8 cellular contexts compared by ENCODE assay signal in the genomic region with DNA sequence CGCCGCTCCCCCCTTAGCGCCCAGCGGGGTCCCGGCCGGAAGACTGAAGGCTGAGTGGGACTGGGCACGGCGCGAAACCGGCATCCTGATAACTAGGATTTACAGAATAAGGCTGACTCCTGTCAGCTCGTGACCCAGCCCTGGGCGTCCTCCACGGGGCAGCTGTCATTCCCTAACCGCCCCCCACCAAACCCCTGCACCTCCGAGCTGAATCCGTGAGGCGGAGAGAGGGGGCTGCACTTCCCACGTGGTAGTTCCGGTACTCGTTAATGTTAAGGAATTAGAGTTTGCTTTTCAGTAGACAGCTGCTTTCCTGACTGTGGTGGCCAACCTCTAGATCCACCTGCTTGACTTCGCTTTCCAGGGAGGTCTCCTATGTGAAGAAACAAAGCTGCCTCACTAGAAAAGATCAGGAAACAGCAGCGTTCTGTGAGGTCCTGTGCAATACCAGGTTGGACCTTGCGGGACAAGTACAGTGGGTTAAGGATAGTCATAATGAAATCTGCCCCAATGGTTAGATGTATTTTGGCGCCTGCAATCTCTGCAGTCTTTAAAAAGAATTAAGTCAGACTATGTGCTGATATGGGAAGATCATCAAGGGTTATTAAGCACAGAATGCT. TPM values are rescaled to one million over a fixed set of nuclear protein-coding genes. Genes with fewer than 3 reads are reported as not detected.
DNase-seq lines count a peak whose midpoint lies in the region; ATAC-seq and TF ChIP-seq lines count a peak whose summit lies in the region.

No MANE protein-coding gene starts in this region.

- H3K27ac Mint-ChIP-seq in naive thymus-derived CD8-positive, alpha-beta T cell: peak overlapping the region in 6 of 10 donors; percentile 90 to 97 (median 92)

- H3K4me1 Mint-ChIP-seq in naive thymus-derived CD8-positive, alpha-beta T cell: peaks cover 7 to 45% (median 28%) of the 10 kb centered on the region in 4 donors

- H3K79me2 ChIP-seq in DOHH2 (ENCODE audit: control insufficient read depth, low read length): peaks cover 25% of the 10 kb centered on the region

- no peak for ATAC-seq in naive thymus-derived CD8-positive, alpha-beta T cell
- no peak for ATAC-seq in GM18520 (IDR thresholded peaks at IDR 0.05; ENCODE audit: unreplicated experiment)
- ATAC-seq in GM21786 (IDR thresholded peaks at IDR 0.05; ENCODE audit: unreplicated experiment): no peak

- POLR2A ChIA-PET in HEK293 (lab: Yijun Ruan, JAX): interaction anchor here (0.6 to 4.1 kb wide), 27 partner anchors 9 to 567 kb away, joined by 3 to 34 read pairs (median 5); a partner anchor contains a TSS
- POLR2A ChIA-PET in naive thymus-derived CD8-positive, alpha-beta T cell (lab: Charles Lee): interaction anchor here (0.6 to 14.7 kb wide), 30 partner anchors 8 to 500 kb away, joined by 3 to 288 read pairs (median 8); a partner anchor contains a TSS

- peaks cover 8% of the 10 kb centered on the region; the same call in 1 of the 2 replicates for H4K20me1 ChIP-seq in DOHH2 (ENCODE audit: control insufficient read depth, insufficient read depth, low read depth, low read length)

- CTCF ChIA-PET in HEK293 (lab: Yijun Ruan, JAX): interaction anchor here (0.6 to 2.1 kb wide), 15 partner anchors 11 to 606 kb away, joined by 3 to 13 read pairs (median 4); a partner anchor contains a TSS

- H3K9me3 ChIP-seq in DOHH2 (ENCODE audit: control insufficient read depth, insufficient read depth, low read length) (no peaks in the 10 kb centered on the region), HEK293 (ENCODE audit: control insufficient read depth, insufficient read depth, low read depth, low read length) (no peaks in the 10 kb centered on the region)

- peaks cover 4% of the 10 kb centered on the region for H3K36me3 ChIP-seq in DOHH2 (ENCODE audit: control insufficient read depth, low read length)
- peaks cover 0 to 6% of the 10 kb centered on the region in 2 experiments for H3K36me3 ChIP-seq in HEK293 (ENCODE audit: control insufficient read depth in 2 of 2, insufficient read depth in 1 of 2, low read length in 2 of 2)

- peak overlapping the region; percentile 94 for H3K4me3 ChIP-seq in DOHH2 (ENCODE audit: low read length)
- peak overlapping the region; percentile 51 for H3K4me3 ChIP-seq in HEK293 (ENCODE audit: low read depth, low read length)
- peak overlapping the region; percentile 80 for H3K4me3 ChIP-seq in epithelial cell of esophagus (ENCODE audit: low read length)

- peaks cover 14% of the 10 kb centered on the region for H3F3A ChIP-seq in DOHH2 (ENCODE audit: control insufficient read depth, insufficient read depth)

- H3K27ac ChIP-seq in DOHH2 (ENCODE audit: low read depth, low read length) (peak overlapping the region; percentile 79), HEK293 (ENCODE audit: extremely low read depth, low read depth, low read length) (peak overlapping the region; percentile 88)

- TF ChIP-seq CTCF in DOHH2 (IDR thresholded peaks at IDR 0.05; ENCODE audit: low read depth, low read length, poor library complexity, severe bottlenecking) (peak; percentile 39), HEK293 (tag by site-specific recombination; IDR thresholded peaks at IDR 0.05) (no peak), epithelial cell of esophagus (IDR thresholded peaks at IDR 0.05; ENCODE audit: insufficient read depth, low read depth, low read length, missing control alignments) (no peak)

- no peaks in the 10 kb centered on the region for H3K9me3 Mint-ChIP-seq in naive thymus-derived CD8-positive, alpha-beta T cell

- no peaks in the 10 kb centered on the region for H3K27me3 ChIP-seq in DOHH2 (ENCODE audit: control insufficient read depth, low read length)

- H3K27me3 Mint-ChIP-seq in naive thymus-derived CD8-positive, alpha-beta T cell: no peaks in the 10 kb centered on the region

- peak; percentile 49 to 77 for DNase-seq in SHP77 (lab: John Stamatoyannopoulos, UW)
- DNase-seq in epithelial cell of esophagus (ENCODE audit: low read depth): no peak
- no peak for DNase-seq in naive thymus-derived CD8-positive, alpha-beta T cell
- DNase-seq in NCI-H526 treated with DMSO at 0.1 percent for 48 hours (lab: John Stamatoyannopoulos, UW): no peak

- H3K36me3 Mint-ChIP-seq in naive thymus-derived CD8-positive, alpha-beta T cell: peaks cover 0 to 8% (median 0%) of the 10 kb centered on the region in 3 donors

- H3K4me3 Mint-ChIP-seq in naive thymus-derived CD8-positive, alpha-beta T cell: peak overlapping the region in 2 of 10 donors; percentile 90 to 95

- H3K4me2 ChIP-seq in DOHH2 (ENCODE audit: low read length): peak overlapping the region; percentile 89

- H3K4me1 ChIP-seq in DOHH2 (ENCODE audit: control insufficient read depth, low read length) (peaks cover 35% of the 10 kb centered on the region), HEK293 (ENCODE audit: control insufficient read depth, insufficient read depth, low read length) (peaks cover 8% of the 10 kb centered on the region)

- H3K9me2 ChIP-seq in DOHH2 (replicated peaks; ENCODE audit: control insufficient read depth, low read length): no peaks in the 10 kb centered on the region

TF ChIP-seq in HEK293, 187 proteins besides CTCF, POLR2A, EP300 and RAD21 (continues in another document):
- TF ChIP-seq, protein P1, sequence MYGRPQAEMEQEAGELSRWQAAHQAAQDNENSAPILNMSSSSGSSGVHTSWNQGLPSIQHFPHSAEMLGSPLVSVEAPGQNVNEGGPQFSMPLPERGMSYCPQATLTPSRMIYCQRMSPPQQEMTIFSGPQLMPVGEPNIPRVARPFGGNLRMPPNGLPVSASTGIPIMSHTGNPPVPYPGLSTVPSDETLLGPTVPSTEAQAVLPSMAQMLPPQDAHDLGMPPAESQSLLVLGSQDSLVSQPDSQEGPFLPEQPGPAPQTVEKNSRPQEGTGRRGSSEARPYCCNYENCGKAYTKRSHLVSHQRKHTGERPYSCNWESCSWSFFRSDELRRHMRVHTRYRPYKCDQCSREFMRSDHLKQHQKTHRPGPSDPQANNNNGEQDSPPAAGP (tag by site-specific recombination; IDR thresholded peaks at IDR 0.05): peak; percentile 48; the same call in 1 of the 2 replicates
- TF ChIP-seq OVOL3 (tag by site-specific recombination; IDR thresholded peaks at IDR 0.05) (no peak), ZNF48 (tag by site-specific recombination; IDR thresholded peaks at IDR 0.05) (no peak), ZNF677 (tag by site-specific recombination; IDR thresholded peaks at IDR 0.05) (no peak), ZNF626 (tag by site-specific recombination; IDR thresholded peaks at IDR 0.05) (no peak), KLF8 (tag by site-specific recombination; IDR thresholded peaks at IDR 0.05) (no peak), HOXC10 (CRISPR knock-in tag; IDR thresholded peaks at IDR 0.05) (no peak), ZNF175 (tag by site-specific recombination; IDR thresholded peaks at IDR 0.05) (no peak), ZNF433 (tag by site-specific recombination; IDR thresholded peaks at IDR 0.05; ENCODE audit: low read depth) (no peak), ZNF521 (tag by site-specific recombination; IDR thresholded peaks at IDR 0.05) (no peak), ZBTB20 (tag by site-specific recombination; IDR thresholded peaks at IDR 0.05) (peak; percentile 70; the same call in 1 of the 2 replicates), ZNF10 (tag by site-specific recombination; IDR thresholded peaks at IDR 0.05) (no peak), ZNF654 (tag by site-specific recombination; IDR thresholded peaks at IDR 0.05; ENCODE audit: low read depth) (no peak), YY2 (tag by site-specific recombination; IDR thresholded peaks at IDR 0.05) (0 out of 2 replicates have a peak, but pooled peaks have one; percentile 6)
- TF ChIP-seq, protein P2, sequence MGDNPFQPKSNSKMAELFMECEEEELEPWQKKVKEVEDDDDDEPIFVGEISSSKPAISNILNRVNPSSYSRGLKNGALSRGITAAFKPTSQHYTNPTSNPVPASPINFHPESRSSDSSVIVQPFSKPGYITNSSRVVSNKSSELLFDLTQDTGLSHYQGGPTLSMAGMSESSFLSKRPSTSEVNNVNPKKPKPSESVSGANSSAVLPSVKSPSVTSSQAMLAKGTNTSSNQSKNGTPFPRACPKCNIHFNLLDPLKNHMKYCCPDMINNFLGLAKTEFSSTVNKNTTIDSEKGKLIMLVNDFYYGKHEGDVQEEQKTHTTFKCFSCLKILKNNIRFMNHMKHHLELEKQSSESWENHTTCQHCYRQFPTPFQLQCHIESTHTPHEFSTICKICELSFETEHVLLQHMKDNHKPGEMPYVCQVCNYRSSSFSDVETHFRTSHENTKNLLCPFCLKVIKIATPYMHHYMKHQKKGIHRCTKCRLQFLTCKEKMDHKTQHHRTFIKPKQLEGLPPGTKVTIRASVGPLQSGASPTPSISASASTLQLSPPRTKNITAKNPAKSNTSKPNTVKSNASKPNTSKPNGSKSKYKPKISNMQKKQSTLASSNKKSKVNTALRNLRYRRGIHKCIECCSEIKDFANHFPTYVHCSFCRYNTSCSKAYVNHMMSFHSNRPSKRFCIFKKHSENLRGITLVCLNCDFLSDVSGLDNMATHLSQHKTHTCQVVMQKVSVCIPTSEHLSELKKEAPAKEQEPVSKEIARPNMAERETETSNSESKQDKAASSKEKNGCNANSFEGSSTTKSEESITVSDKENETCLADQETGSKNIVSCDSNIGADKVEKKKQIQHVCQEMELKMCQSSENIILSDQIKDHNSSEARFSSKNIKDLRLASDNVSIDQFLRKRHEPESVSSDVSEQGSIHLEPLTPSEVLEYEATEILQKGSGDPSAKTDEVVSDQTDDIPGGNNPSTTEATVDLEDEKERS (tag by site-specific recombination; IDR thresholded peaks at IDR 0.05): no peak

RNA-seq across cellular contexts. Expression of a gene that starts 1.0 kb away (rescaled TPM):
- 100 to 1,000 TPM; 152 to 156 TPM for total RNA-seq in naive thymus-derived CD8-positive, alpha-beta T cell
- polyA plus RNA-seq in naive thymus-derived CD8-positive, alpha-beta T cell: 10 to 100 TPM; 58.1 to 95.1 (median 70.6) TPM

RNA-seq across cellular contexts. Expression of a gene that starts 12.0 kb away (rescaled TPM):
- 100 to 1,000 TPM; 147 to 153 TPM for total RNA-seq in naive thymus-derived CD8-positive, alpha-beta T cell
- polyA plus RNA-seq in naive thymus-derived CD8-positive, alpha-beta T cell: 10 to 100 TPM; 50.3 to 78.0 (median 54.0) TPM

RNA-seq across cellular contexts. Expression of a gene that starts 22.2 kb away (rescaled TPM):
- 1 to 10 TPM; 9.7 to 9.9 TPM for total RNA-seq in naive thymus-derived CD8-positive, alpha-beta T cell
- polyA plus RNA-seq in naive thymus-derived CD8-positive, alpha-beta T cell: 1 to 10 TPM; 1.9 to 8.5 (median 4.2) TPM

RNA-seq across cellular contexts. Expression of a gene that starts 40.6 kb away (rescaled TPM):
- total RNA-seq in naive thymus-derived CD8-positive, alpha-beta T cell: 10 to 100 TPM; 34.5 to 40.9 TPM
- 10 to 100 TPM; 13.4 to 31.8 (median 18.9) TPM for polyA plus RNA-seq in naive thymus-derived CD8-positive, alpha-beta T cell

RNA-seq across cellular contexts. Expression of a gene that starts 48.5 kb away (rescaled TPM):
- total RNA-seq in naive thymus-derived CD8-positive, alpha-beta T cell: 100 to 1,000 TPM; 167 to 178 TPM
- 10 to 100 TPM; 56.4 to 78.7 (median 64.7) TPM for polyA plus RNA-seq in naive thymus-derived CD8-positive, alpha-beta T cell

Comparison
In these comparisons a context has a peak if more than half of its experiments do, and no peak if none do; other contexts are left out.
1. DNase-seq: peak in SHP77 (2 of 2); none in epithelial cell of esophagus (single experiment), naive thymus-derived CD8-positive, alpha-beta T cell (0 of 10) and NCI-H526 treated with DMSO at 0.1 percent for 48 hours (single experiment).
2. Peak in every context shown above with its lines, with median percentiles within 50 percentile points of each other: H3K4me3 ChIP-seq.